In the genomic region with DNA sequence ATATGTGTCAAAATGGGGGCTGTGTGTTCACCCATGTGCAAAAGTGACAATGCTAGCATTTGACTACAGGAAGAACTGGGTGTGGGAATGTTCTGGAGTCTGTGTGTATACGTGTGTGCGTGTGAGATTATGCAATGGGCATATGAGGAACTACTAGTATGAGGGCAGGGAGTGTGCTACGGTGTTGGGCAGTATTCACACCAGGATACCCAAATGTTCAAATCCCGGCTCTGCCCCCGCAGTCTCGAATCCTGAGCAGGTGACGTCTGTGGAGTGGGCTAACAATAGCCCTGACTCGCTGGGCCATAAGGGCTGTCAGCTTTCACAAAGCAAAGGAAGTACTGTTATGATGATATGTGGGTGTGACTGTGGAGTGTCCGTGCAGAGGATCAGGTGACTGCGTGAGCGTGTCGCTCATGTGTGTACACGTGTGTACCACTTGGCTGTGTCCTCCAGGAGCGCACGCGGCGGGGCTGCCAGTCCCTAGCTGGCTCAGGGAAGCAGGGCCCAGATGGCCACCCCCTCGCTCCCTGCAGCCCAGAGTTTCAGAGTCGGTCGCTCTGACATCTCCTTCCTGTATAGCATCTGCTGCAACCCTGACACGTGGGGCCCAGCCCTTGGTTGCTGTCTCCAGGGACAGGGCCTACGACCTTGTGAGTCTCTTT, we compare ENCODE assay signal across 8 cellular contexts. TPM values are rescaled to one million over a fixed set of nuclear protein-coding genes. Genes with fewer than 3 reads are reported as not detected.
DNase-seq lines count a peak whose midpoint lies in the region; ATAC-seq and TF ChIP-seq lines count a peak whose summit lies in the region.

No MANE protein-coding gene starts in this region.

- H3K36me3 ChIP-seq in colonic mucosa = no peaks in the 10 kb centered on the region

- peak in 36 of 58 donors; percentile 20 to 87 (median 54) for DNase-seq in anterior cingulate cortex (lab: John Stamatoyannopoulos, UW)
- DNase-seq in colonic mucosa = no peak
- no peak for DNase-seq in stimulated activated CD4-positive, alpha-beta T cell treated with anti-CD3 and anti-CD28 coated beads, Interleukin-4, amount 100 ng/mL, for 24 hours
- no peak for DNase-seq in SHP77 treated with DMSO at 0.1 percent for 48 hours (lab: John Stamatoyannopoulos, UW)

- peak; percentile 78 for ATAC-seq in GM18499 (IDR thresholded peaks at IDR 0.05; ENCODE audit: insufficient read depth, unreplicated experiment)
- peak; percentile 78 for ATAC-seq in GM19468 (IDR thresholded peaks at IDR 0.05; ENCODE audit: extremely low read depth, unreplicated experiment)
- peak; percentile 70 for ATAC-seq in HG03457 (IDR thresholded peaks at IDR 0.05; ENCODE audit: unreplicated experiment)

- no peaks in the 10 kb centered on the region for H3K27me3 ChIP-seq in colonic mucosa

- H3K9me3 ChIP-seq in colonic mucosa = no peaks in the 10 kb centered on the region

- no peak overlapping the region for H3K9ac ChIP-seq in colonic mucosa (ENCODE audit: low read depth in 2 of 2, low read length in 2 of 2)

- H3K27ac ChIP-seq in temporal lobe (ENCODE audit: low read depth, low read length) (peak overlapping the region; percentile 36), colonic mucosa (no peak overlapping the region)

- H3K4me3 ChIP-seq in colonic mucosa = no peak overlapping the region

- TF ChIP-seq CTCF in colonic mucosa (IDR thresholded peaks at IDR 0.05) = no peak

- intact Hi-C loops in colonic mucosa (cut with DNase I) = no loop called here

- H3K4me1 ChIP-seq in colonic mucosa = no peaks in the 10 kb centered on the region

RNA-seq across cellular contexts. Expression of a gene that starts 27.2 kb away (rescaled TPM):
- 19.4 TPM for total RNA-seq in temporal lobe
- total RNA-seq in colonic mucosa = 10 to 100 TPM; 14.8 to 19.2 TPM

Comparison
In these comparisons a context has a peak if more than half of its experiments do, and no peak if none do; other contexts are left out.
1. DNase-seq: peak in anterior cingulate cortex (36 of 58); none in colonic mucosa (single experiment), stimulated activated CD4-positive, alpha-beta T cell treated with anti-CD3 and anti-CD28 coated beads, Interleukin-4, amount 100 ng/mL, for 24 hours (single experiment) and SHP77 treated with DMSO at 0.1 percent for 48 hours (single experiment).
2. Peak in every context shown above with its lines, with median percentiles within 50 percentile points of each other: ATAC-seq.